8 cellular contexts compared by ENCODE assay signal in genomic region chr9:131755541-131756198, GRCh38. TPM values are rescaled to one million over a fixed set of nuclear protein-coding genes. Genes with fewer than 3 reads are reported as not detected.
DNase-seq lines count a peak whose midpoint lies in the region; ATAC-seq lines count a peak whose summit lies in the region.

No MANE protein-coding gene starts in this region.

- ATAC-seq in HG03354 (IDR thresholded peaks at IDR 0.05; ENCODE audit: poor library complexity, severe bottlenecking, unreplicated experiment) (peak; percentile 72), left lobe of liver (peak; percentile 99), GM18858 (IDR thresholded peaks at IDR 0.05; ENCODE audit: unreplicated experiment) (no peak)
- ATAC-seq in activated CD4-positive, alpha-beta T cell treated with anti-CD3 and anti-CD28 coated beads for 36 hours = peak; percentile 98
- ATAC-seq in central memory CD8-positive, alpha-beta T cell (replicated peaks; ENCODE audit: extremely low read depth, poor library complexity, severe bottlenecking) = peak; percentile 98

- CTCF ChIA-PET in activated CD4-positive, alpha-beta T cell treated with anti-CD3 and anti-CD28 coated beads for 36 hours (lab: Charles Lee) = interaction anchor here (0.5 to 1.4 kb wide), 4 partner anchors 24 to 592 kb away, joined by 3 read pairs; no protein-coding TSS in a partner anchor

- peaks cover 5% of the 10 kb centered on the region for H3K27me3 Mint-ChIP-seq in activated CD4-positive, alpha-beta T cell treated with anti-CD3 and anti-CD28 coated beads for 36 hours
- H3K27me3 Mint-ChIP-seq in central memory CD8-positive, alpha-beta T cell = peaks cover 19% of the 10 kb centered on the region

- H3K4me3 Mint-ChIP-seq in activated CD4-positive, alpha-beta T cell treated with anti-CD3 and anti-CD28 coated beads for 36 hours = no peak overlapping the region
- H3K4me3 Mint-ChIP-seq in central memory CD8-positive, alpha-beta T cell = no peak overlapping the region

- peaks cover 21% of the 10 kb centered on the region for H3K4me1 Mint-ChIP-seq in activated CD4-positive, alpha-beta T cell treated with anti-CD3 and anti-CD28 coated beads for 36 hours
- peaks cover 7% of the 10 kb centered on the region for H3K4me1 Mint-ChIP-seq in central memory CD8-positive, alpha-beta T cell

- peak overlapping the region; percentile 29 for H3K27ac Mint-ChIP-seq in activated CD4-positive, alpha-beta T cell treated with anti-CD3 and anti-CD28 coated beads for 36 hours
- H3K27ac Mint-ChIP-seq in central memory CD8-positive, alpha-beta T cell (ENCODE audit: low read depth) = no peak overlapping the region

- peak; percentile 93 for DNase-seq in ELF-1 (ENCODE audit: low read depth, low spot score)
- peak; percentile 72 for DNase-seq in NCI-H524 treated with DMSO at 0.1 percent for 48 hours (lab: John Stamatoyannopoulos, UW)
- peak; percentile 95 for DNase-seq in activated CD4-positive, alpha-beta T cell treated with anti-CD3 and anti-CD28 coated beads for 36 hours
- peak; percentile 78 to 88 for DNase-seq in central memory CD8-positive, alpha-beta T cell (ENCODE audit: low spot score in 2 of 2)
- peak; percentile 74 for DNase-seq in left lobe of liver (ENCODE audit: low spot score)
- peak; percentile 83 to 87 for DNase-seq in stimulated activated CD4-positive, alpha-beta T cell treated with anti-CD3 and anti-CD28 coated beads, Interleukin-4, amount 100 ng/mL, for 48 hours (ENCODE audit: low read depth in 2 of 2)

- intact Hi-C loops in activated CD4-positive, alpha-beta T cell treated with anti-CD3 and anti-CD28 coated beads for 36 hours (cut with DNase I, micrococcal nuclease) = loop anchor here in 1 of 2 experiments (1.0 kb wide), 1 partner anchor 481 kb away; no protein-coding TSS in a partner anchor

- no peaks in the 10 kb centered on the region for H3K9me3 Mint-ChIP-seq in activated CD4-positive, alpha-beta T cell treated with anti-CD3 and anti-CD28 coated beads for 36 hours (ENCODE audit: low read depth)
- no peaks in the 10 kb centered on the region for H3K9me3 Mint-ChIP-seq in central memory CD8-positive, alpha-beta T cell

- POLR2A ChIA-PET in activated CD4-positive, alpha-beta T cell treated with anti-CD3 and anti-CD28 coated beads for 36 hours (lab: Charles Lee) = no interaction called here

- H3K36me3 Mint-ChIP-seq in activated CD4-positive, alpha-beta T cell treated with anti-CD3 and anti-CD28 coated beads for 36 hours (ENCODE audit: low read depth) = no peaks in the 10 kb centered on the region
- H3K36me3 Mint-ChIP-seq in central memory CD8-positive, alpha-beta T cell (ENCODE audit: insufficient read depth) = no peaks in the 10 kb centered on the region

RNA-seq across cellular contexts. Expression of gene RAPGEF1, which starts 15.8 kb away (rescaled TPM):
- 100 to 1,000 TPM in 1 of 2 experiments, 10 to 100 TPM in 1; 86.7 to 108 TPM for total RNA-seq in activated CD4-positive, alpha-beta T cell treated with anti-CD3 and anti-CD28 coated beads for 36 hours
- total RNA-seq in left lobe of liver = 36.9 TPM
